In the genomic region with DNA sequence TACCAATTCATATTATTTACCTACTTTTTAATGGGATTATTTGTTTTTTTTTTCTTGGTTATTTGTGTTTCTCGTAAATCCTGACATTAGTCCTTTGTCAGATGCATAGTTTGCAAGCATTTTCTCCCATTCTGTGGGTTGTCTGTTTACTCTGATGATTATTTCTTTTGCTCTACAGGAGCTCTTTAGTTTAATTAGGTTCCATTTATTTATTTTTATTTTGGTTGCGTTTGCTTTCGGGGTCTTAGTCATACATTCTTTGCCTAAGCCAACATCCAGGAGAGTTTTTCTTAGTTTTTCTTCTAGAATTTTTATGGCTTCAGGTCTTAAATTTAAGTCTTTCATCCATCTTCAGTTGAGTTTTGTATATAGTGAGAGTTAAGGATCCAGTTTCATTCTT, we compare ENCODE assay signal across 16 cellular contexts.
DNase-seq lines count a peak whose midpoint lies in the region; ATAC-seq and TF ChIP-seq lines count a peak whose summit lies in the region.
"Had no signal": no experiment of that assay in that cellular context is flagged by ENCODE, and none has a peak within 500 bp of the region (broad histone marks: within the 10 kb centered on the region; RNA-seq: fewer than 3 reads in every experiment).

No MANE protein-coding gene starts in this region.

- H3K4me3 Mint-ChIP-seq in HFFc6 (peak overlapping the region; percentile 40), immature natural killer cell (no peak overlapping the region)
- no peak overlapping the region for H3K4me3 Mint-ChIP-seq in CD8-positive, alpha-beta T cell
- H3K4me3 Mint-ChIP-seq: CD4-positive, alpha-beta memory T cell had no signal

- H3K9me3 ChIP-seq in CD8-positive, alpha-beta T cell (ENCODE audit: low read length) = no peaks in the 10 kb centered on the region
- H3K9me3 ChIP-seq: Caco-2 had no signal

- peaks cover 63% of the 10 kb centered on the region for H3K4me1 Mint-ChIP-seq in HFFc6 (ENCODE audit: low read depth)
- no peaks in the 10 kb centered on the region for H3K4me1 Mint-ChIP-seq in CD8-positive, alpha-beta T cell (ENCODE audit: low read depth)
- H3K4me1 Mint-ChIP-seq in immature natural killer cell = no peaks in the 10 kb centered on the region

- no peak overlapping the region for H3K27ac ChIP-seq in CD8-positive, alpha-beta T cell (ENCODE audit: low read depth, low read length)

- H3K27ac Mint-ChIP-seq in HFFc6 (peak overlapping the region; percentile 44), immature natural killer cell (no peak overlapping the region)
- H3K27ac Mint-ChIP-seq in CD8-positive, alpha-beta T cell = no peak overlapping the region
- H3K27ac Mint-ChIP-seq: CD4-positive, alpha-beta memory T cell had no signal

- H3K9me3 Mint-ChIP-seq in HFFc6 (no peaks in the 10 kb centered on the region; the same call in 1 of the 2 replicates), immature natural killer cell (peaks cover 2 to 20% (median 15%) of the 10 kb centered on the region in 6 donors)
- peaks cover 3% of the 10 kb centered on the region for H3K9me3 Mint-ChIP-seq in CD8-positive, alpha-beta T cell

- POLR2A ChIA-PET in CD8-positive, alpha-beta T cell (lab: Charles Lee) = no interaction called here

- ATAC-seq in HG03175 (IDR thresholded peaks at IDR 0.05; ENCODE audit: unreplicated experiment) (no peak), GM18498 (IDR thresholded peaks at IDR 0.05; ENCODE audit: unreplicated experiment) (no peak)
- no peak for ATAC-seq in CD8-positive, alpha-beta T cell
- ATAC-seq: HCT116 had no signal

- H3K4me1 ChIP-seq in CD8-positive, alpha-beta T cell (ENCODE audit: insufficient read depth, low read length) = no peaks in the 10 kb centered on the region
- H3K4me1 ChIP-seq: Caco-2 had no signal

- CTCF ChIA-PET in CD8-positive, alpha-beta T cell (lab: Charles Lee) = no interaction called here

- TF ChIP-seq CTCF in HFFc6 (IDR thresholded peaks at IDR 0.05) = no peak
- no peak for TF ChIP-seq CTCF in CD8-positive, alpha-beta T cell (IDR thresholded peaks at IDR 0.05)

- no peak overlapping the region for H3K4me3 ChIP-seq in CD8-positive, alpha-beta T cell (ENCODE audit: low read depth, low read length)

- no peaks in the 10 kb centered on the region for H3K27me3 Mint-ChIP-seq in HFFc6 (ENCODE audit: insufficient read depth)
- no peaks in the 10 kb centered on the region for H3K27me3 Mint-ChIP-seq in CD8-positive, alpha-beta T cell (ENCODE audit: low read depth)
- H3K27me3 Mint-ChIP-seq in immature natural killer cell (ENCODE audit: low read depth in 3 of 3) = no peaks in the 10 kb centered on the region

- intact Hi-C loops in CD8-positive, alpha-beta T cell (cut with DNase I, micrococcal nuclease) = no loop called here

- peaks cover 14% of the 10 kb centered on the region for H3K36me3 Mint-ChIP-seq in HFFc6 (ENCODE audit: low read depth)
- no peaks in the 10 kb centered on the region for H3K36me3 Mint-ChIP-seq in CD8-positive, alpha-beta T cell
- peaks cover 0 to 4% (median 0%) of the 10 kb centered on the region in 3 donors for H3K36me3 Mint-ChIP-seq in immature natural killer cell
- H3K36me3 Mint-ChIP-seq: CD4-positive, alpha-beta memory T cell had no signal

- no peaks in the 10 kb centered on the region for H3K36me3 ChIP-seq in CD8-positive, alpha-beta T cell (ENCODE audit: insufficient read depth, low read length)

- peak; percentile 55 for DNase-seq in ELR (ENCODE audit: low read depth)
- peak; percentile 53 for DNase-seq in HFFc6
- DNase-seq in RPMI7951 (ENCODE audit: low read depth) = peak; percentile 27
- DNase-seq in iris pigment epithelial cell (ENCODE audit: low read depth) = peak; percentile 25
- no peak for DNase-seq in CD8-positive, alpha-beta T cell
- DNase-seq in immature natural killer cell = no peak
- DNase-seq: C1 segment of cervical spinal cord; Caco-2; CD4-positive, alpha-beta memory T cell; DMS153; DND-41; GOT3; H7 had no signal

- no peaks in the 10 kb centered on the region for H3K27me3 ChIP-seq in CD8-positive, alpha-beta T cell (ENCODE audit: insufficient read depth, low read length)

Comparison
In these comparisons a context has a peak if more than half of its experiments do, and no peak if none do; other contexts are left out.
1. DNase-seq: peak in ELR (single experiment), HFFc6 (single experiment), RPMI7951 (single experiment) and iris pigment epithelial cell (single experiment); none in CD8-positive, alpha-beta T cell (0 of 7) and immature natural killer cell (0 of 3).